ENCODE assay signal across 7 cellular contexts in genomic region chr12:8179989-8180585, GRCh38. TPM values are rescaled to one million over a fixed set of nuclear protein-coding genes. Genes with fewer than 3 reads are reported as not detected.
DNase-seq lines count a peak whose midpoint lies in the region; ATAC-seq and TF ChIP-seq lines count a peak whose summit lies in the region.
"Not testable (repeated sequence)": the region's sequence is repeated elsewhere in the genome, so short reads cannot be mapped to it uniquely, and the experiment has no call there.

No MANE protein-coding gene starts in this region.

- not testable (repeated sequence) for H3K36me3 Mint-ChIP-seq in activated T-cell treated with anti-CD3 and anti-CD28 coated beads, Interleukin-2, amount 50 U/mL, for 72 hours (ENCODE audit: insufficient read depth in 2 of 2); endodermal cell (ENCODE audit: low read depth)

- H3K27ac ChIP-seq in endodermal cell (ENCODE audit: low read depth, low read length) = not testable (repeated sequence)

- TF ChIP-seq CTCF in GM12873 (IDR thresholded peaks at IDR 0.05; ENCODE audit: insufficient read depth, low read depth, low read length, missing control alignments) (peak; percentile 60), endodermal cell (conservative IDR thresholded peaks at IDR 0.05) (peak; percentile 94)
- not testable (repeated sequence) for TF ChIP-seq CTCF in lower leg skin (IDR thresholded peaks at IDR 0.05)

- not testable (repeated sequence) for H3K4me1 Mint-ChIP-seq in activated T-cell treated with anti-CD3 and anti-CD28 coated beads, Interleukin-2, amount 50 U/mL, for 72 hours (ENCODE audit: low read depth); endodermal cell

- H3K4me1 ChIP-seq in endodermal cell (ENCODE audit: control insufficient read depth, insufficient read depth, low read length) = not testable (repeated sequence)

- TF ChIP-seq POLR2A in lower leg skin (IDR thresholded peaks at IDR 0.05) = not testable (repeated sequence)

- DNase-seq in NCI-H1092 (lab: John Stamatoyannopoulos, UW) (peak; percentile 61), SIG-M5 treated with dmso at 0.1 percent for 504 hours (lab: John Stamatoyannopoulos, UW; ENCODE audit: unreplicated experiment) (peak; percentile 22), endodermal cell (peak; percentile 94), lower leg skin (ENCODE audit: low spot score in 2 of 2) (peak; percentile 56 to 89)
- DNase-seq in activated T-cell treated with anti-CD3 and anti-CD28 coated beads, Interleukin-2, amount 50 U/mL, for 72 hours = peak; percentile 77 to 79
- DNase-seq in stimulated activated CD4-positive, alpha-beta T cell treated with anti-CD3 and anti-CD28 coated beads, Interleukin-12 subunit alpha, Interleukin-12 subunit beta, amount 100 ng/mL, for 48 hours (ENCODE audit: low read depth in 2 of 3, low spot score in 1 of 3) = peak; percentile 43 to 71 (median 54)

- H3K27me3 Mint-ChIP-seq in activated T-cell treated with anti-CD3 and anti-CD28 coated beads, Interleukin-2, amount 50 U/mL, for 72 hours (ENCODE audit: low read depth); endodermal cell (ENCODE audit: insufficient read depth): not testable (repeated sequence)

- H3K4me3 Mint-ChIP-seq in activated T-cell treated with anti-CD3 and anti-CD28 coated beads, Interleukin-2, amount 50 U/mL, for 72 hours = peak overlapping the region; percentile 83 to 84
- H3K4me3 Mint-ChIP-seq in endodermal cell = peak overlapping the region; percentile 58

- peak overlapping the region; percentile 15 for H3K27ac Mint-ChIP-seq in activated T-cell treated with anti-CD3 and anti-CD28 coated beads, Interleukin-2, amount 50 U/mL, for 72 hours
- not testable (repeated sequence) for H3K27ac Mint-ChIP-seq in endodermal cell

- H3K4me3 ChIP-seq in endodermal cell (ENCODE audit: low read length) = not testable (repeated sequence)
- H3K4me3 ChIP-seq in lower leg skin (ENCODE audit: low read depth, poor library complexity, severe bottlenecking) = peak overlapping the region; percentile 63

- H3K9ac ChIP-seq in endodermal cell (ENCODE audit: extremely low read depth, low read length, poor library complexity, severe bottlenecking) = not testable (repeated sequence)

- H3K9me3 Mint-ChIP-seq in activated T-cell treated with anti-CD3 and anti-CD28 coated beads, Interleukin-2, amount 50 U/mL, for 72 hours = not testable (repeated sequence)
- H3K9me3 Mint-ChIP-seq in endodermal cell = peaks cover 21% of the 10 kb centered on the region

- not testable (repeated sequence) for H3K36me3 ChIP-seq in endodermal cell (ENCODE audit: control insufficient read depth, insufficient read depth, low read length)

- not testable (repeated sequence) for H3K9me3 ChIP-seq in endodermal cell (ENCODE audit: control insufficient read depth, low read length)

- intact Hi-C loops in lower leg skin (cut with DNase I; ENCODE audit: low total_unique reads) = not testable (repeated sequence)

- H3K27me3 ChIP-seq in endodermal cell (ENCODE audit: control insufficient read depth, insufficient read depth, low read length, poor library complexity, severe bottlenecking) = not testable (repeated sequence)

- ATAC-seq in activated T-cell treated with anti-CD3 and anti-CD28 coated beads, Interleukin-2, amount 50 U/mL, for 72 hours (replicated peaks in 1 of 2) = peak; percentile 94 to 99

- WGBS in endodermal cell (ENCODE audit: insufficient coverage in 1 of 2, insufficient read length in 1 of 2), 2 experiments = 20% methylated on average over 43 of the region's 43 CpGs; no CpG with 5 or more reads in 1 of the 2 experiments
- WGBS in lower leg skin, 2 donors = 0 to 4% methylated on average over 6 to 18 of the region's 43 CpGs

RNA-seq across cellular contexts. Expression of gene ZNF705A, which starts 23.3 kb away (rescaled TPM):
- not detected for total RNA-seq in activated T-cell treated with anti-CD3 and anti-CD28 coated beads, Interleukin-2, amount 50 U/mL, for 72 hours
- total RNA-seq in endodermal cell (not detected), lower leg skin (not detected)
- polyA plus RNA-seq in endodermal cell (2013, experiment 1 of 2) = not detected
- not detected for polyA plus RNA-seq in endodermal cell (2013, experiment 2 of 2)

RNA-seq across cellular contexts. Expression of gene FAM90A1, which starts 47.3 kb away (rescaled TPM):
- 1 to 10 TPM in 1 of 2 donors, under 1 TPM in 1; 0.67 to 1.3 TPM for total RNA-seq in activated T-cell treated with anti-CD3 and anti-CD28 coated beads, Interleukin-2, amount 50 U/mL, for 72 hours
- total RNA-seq in endodermal cell = under 1 TPM in 1 of 2 donors, not detected in 1; 0.40 TPM
- polyA plus RNA-seq in endodermal cell (2013, experiment 1 of 2) = not detected
- not detected for polyA plus RNA-seq in endodermal cell (2013, experiment 2 of 2)
- under 1 TPM in 2 of 4 donors, not detected in 2; 0.10 to 0.23 TPM for total RNA-seq in lower leg skin

RNA-seq across cellular contexts. Expression of gene CLEC4A, which starts 56.7 kb away (rescaled TPM):
- total RNA-seq in activated T-cell treated with anti-CD3 and anti-CD28 coated beads, Interleukin-2, amount 50 U/mL, for 72 hours = under 1 TPM in 1 of 2 donors, not detected in 1; 0.95 TPM
- total RNA-seq in endodermal cell (under 1 TPM in 1 of 2 donors, not detected in 1; 0.53 TPM), lower leg skin (10 to 100 TPM in 1 of 4 donors, 1 to 10 TPM in 2, under 1 TPM in 1; 0.62 to 11.6 (median 2.4) TPM)
- not detected for polyA plus RNA-seq in endodermal cell (2013, experiment 1 of 2)
- polyA plus RNA-seq in endodermal cell (2013, experiment 2 of 2) = 1.4 TPM

Comparison
In these comparisons a context has a peak if more than half of its experiments do, and no peak if none do; other contexts are left out.
1. DNase-seq: peak in every context shown above with its lines; median percentile 94 in endodermal cell; 78 in activated T-cell treated with anti-CD3 and anti-CD28 coated beads, Interleukin-2, amount 50 U/mL, for 72 hours; 72 in lower leg skin; 61 in NCI-H1092; 54 in stimulated activated CD4-positive, alpha-beta T cell treated with anti-CD3 and anti-CD28 coated beads, Interleukin-12 subunit alpha, Interleukin-12 subunit beta, amount 100 ng/mL, for 48 hours; 22 in SIG-M5 treated with dmso at 0.1 percent for 504 hours.